25 cellular contexts compared by ENCODE assay signal in the genomic region with DNA sequence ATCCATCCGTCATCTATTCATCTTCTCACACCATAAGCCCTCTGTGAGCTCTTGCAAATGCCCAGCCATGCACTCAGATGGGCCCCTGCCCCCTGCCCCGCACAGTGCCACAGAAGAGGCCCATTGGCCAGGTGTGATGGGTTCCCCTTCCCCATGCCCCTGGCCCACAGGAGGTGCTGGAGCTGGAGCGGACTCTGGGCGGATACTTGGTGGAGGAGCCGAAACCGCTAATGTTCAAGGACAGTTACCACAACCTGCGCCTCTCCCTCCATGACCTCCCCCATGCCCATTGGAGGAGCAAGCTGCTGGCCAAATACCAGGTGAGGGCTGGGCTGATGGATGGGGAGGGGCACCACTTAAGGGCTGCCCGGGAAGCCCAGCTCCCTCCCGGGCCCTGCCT.
"Had no signal": no experiment of that assay in that cellular context is flagged by ENCODE, and none has a peak within 500 bp of the region (broad histone marks: within the 10 kb centered on the region; RNA-seq: fewer than 3 reads in every experiment).

No MANE protein-coding gene starts in this region.

- DNase-seq: islet precursor cell; left ventricle myocardium inferior; midbrain; naive thymus-derived CD4-positive, alpha-beta T cell; nucleus accumbens; retina; spleen; stimulated activated CD4-positive, alpha-beta T cell treated with anti-CD3 and anti-CD28 coated beads, Interleukin-4, amount 100 ng/mL, for 24 hours; stimulated activated naive CD4-positive, alpha-beta T cell; tibial artery; trophoblast cell; upper lobe of right lung had no signal

- H3K4me1 Mint-ChIP-seq: stimulated activated effector memory CD8-positive, alpha-beta T cell treated with anti-CD3 and anti-CD28 coated beads, Interleukin-12 subunit alpha, Interleukin-12 subunit beta, amount 100 ng/mL, for 72 hours had no signal

- H3K27ac Mint-ChIP-seq: memory B cell; natural killer cell treated with Interleukin-12 subunit alpha and Interleukin-12 subunit beta and Interleukin-15 and Interleukin-18, amount 100 ng/mL, for 72 hours; stimulated activated naive CD8-positive, alpha-beta T cell treated with anti-CD3 and anti-CD28 coated beads, Interleukin-15, Interleukin-2, amounts not matched to agents 100 ng/mL and 50 ng/mL, for 24 hours had no signal

- ATAC-seq: heart left ventricle; mucosa of descending colon; naive thymus-derived CD4-positive, alpha-beta T cell; natural killer cell treated with Interleukin-12 subunit alpha and Interleukin-12 subunit beta and Interleukin-15 and Interleukin-18, amount 100 ng/mL, for 72 hours; pancreas; right lobe of liver; stimulated activated effector memory CD8-positive, alpha-beta T cell treated with anti-CD3 and anti-CD28 coated beads, Interleukin-12 subunit alpha, Interleukin-12 subunit beta, amount 100 ng/mL, for 72 hours; upper lobe of right lung had no signal

- H3K27ac ChIP-seq: heart left ventricle, hepatocyte, left ventricle myocardium inferior, pancreas, prostate gland, right lobe of liver, skin epidermis, spleen, suprapubic skin, thoracic aorta, tibial artery, upper lobe of right lung had no signal

- H3K4me1 ChIP-seq: pancreas, prostate gland had no signal

- H3K36me3 Mint-ChIP-seq: memory B cell; naive thymus-derived CD4-positive, alpha-beta T cell; natural killer cell treated with Interleukin-12 subunit alpha and Interleukin-12 subunit beta and Interleukin-15 and Interleukin-18, amount 100 ng/mL, for 72 hours; stimulated activated effector memory CD8-positive, alpha-beta T cell treated with anti-CD3 and anti-CD28 coated beads, Interleukin-12 subunit alpha, Interleukin-12 subunit beta, amount 100 ng/mL, for 72 hours had no signal

- H3K4me2 ChIP-seq: hepatocyte had no signal

- H3K27me3 ChIP-seq: heart left ventricle, hepatocyte, pancreas, right lobe of liver, suprapubic skin, tibial artery, upper lobe of right lung had no signal

- H3K9me3 ChIP-seq: heart left ventricle, left ventricle myocardium inferior, mucosa of descending colon, pancreas, prostate gland, right lobe of liver, spleen, suprapubic skin, thoracic aorta, tibial artery, upper lobe of right lung had no signal

- H3K9me3 Mint-ChIP-seq: memory B cell; naive thymus-derived CD4-positive, alpha-beta T cell; natural killer cell treated with Interleukin-12 subunit alpha and Interleukin-12 subunit beta and Interleukin-15 and Interleukin-18, amount 100 ng/mL, for 72 hours; stimulated activated effector memory CD8-positive, alpha-beta T cell treated with anti-CD3 and anti-CD28 coated beads, Interleukin-12 subunit alpha, Interleukin-12 subunit beta, amount 100 ng/mL, for 72 hours; stimulated activated naive CD8-positive, alpha-beta T cell treated with anti-CD3 and anti-CD28 coated beads, Interleukin-15, Interleukin-2, amounts not matched to agents 100 ng/mL and 50 ng/mL, for 24 hours had no signal

- H3K4me3 Mint-ChIP-seq: memory B cell; naive thymus-derived CD4-positive, alpha-beta T cell; natural killer cell treated with Interleukin-12 subunit alpha and Interleukin-12 subunit beta and Interleukin-15 and Interleukin-18, amount 100 ng/mL, for 72 hours; stimulated activated effector memory CD8-positive, alpha-beta T cell treated with anti-CD3 and anti-CD28 coated beads, Interleukin-12 subunit alpha, Interleukin-12 subunit beta, amount 100 ng/mL, for 72 hours; stimulated activated naive CD8-positive, alpha-beta T cell treated with anti-CD3 and anti-CD28 coated beads, Interleukin-15, Interleukin-2, amounts not matched to agents 100 ng/mL and 50 ng/mL, for 24 hours had no signal

- H3K4me3 ChIP-seq: heart left ventricle, hepatocyte, left ventricle myocardium inferior, mucosa of descending colon, pancreas, prostate gland, right lobe of liver, skin epidermis, spleen, suprapubic skin, thoracic aorta, tibial artery, upper lobe of right lung had no signal

- H3K27me3 Mint-ChIP-seq: stimulated activated naive CD8-positive, alpha-beta T cell treated with anti-CD3 and anti-CD28 coated beads, Interleukin-15, Interleukin-2, amounts not matched to agents 100 ng/mL and 50 ng/mL, for 24 hours had no signal

- H2AFZ ChIP-seq: hepatocyte had no signal

- H3K36me3 ChIP-seq: pancreas, prostate gland, right lobe of liver, thoracic aorta had no signal
